ENCODE assay signal across 13 cellular contexts in the genomic region with DNA sequence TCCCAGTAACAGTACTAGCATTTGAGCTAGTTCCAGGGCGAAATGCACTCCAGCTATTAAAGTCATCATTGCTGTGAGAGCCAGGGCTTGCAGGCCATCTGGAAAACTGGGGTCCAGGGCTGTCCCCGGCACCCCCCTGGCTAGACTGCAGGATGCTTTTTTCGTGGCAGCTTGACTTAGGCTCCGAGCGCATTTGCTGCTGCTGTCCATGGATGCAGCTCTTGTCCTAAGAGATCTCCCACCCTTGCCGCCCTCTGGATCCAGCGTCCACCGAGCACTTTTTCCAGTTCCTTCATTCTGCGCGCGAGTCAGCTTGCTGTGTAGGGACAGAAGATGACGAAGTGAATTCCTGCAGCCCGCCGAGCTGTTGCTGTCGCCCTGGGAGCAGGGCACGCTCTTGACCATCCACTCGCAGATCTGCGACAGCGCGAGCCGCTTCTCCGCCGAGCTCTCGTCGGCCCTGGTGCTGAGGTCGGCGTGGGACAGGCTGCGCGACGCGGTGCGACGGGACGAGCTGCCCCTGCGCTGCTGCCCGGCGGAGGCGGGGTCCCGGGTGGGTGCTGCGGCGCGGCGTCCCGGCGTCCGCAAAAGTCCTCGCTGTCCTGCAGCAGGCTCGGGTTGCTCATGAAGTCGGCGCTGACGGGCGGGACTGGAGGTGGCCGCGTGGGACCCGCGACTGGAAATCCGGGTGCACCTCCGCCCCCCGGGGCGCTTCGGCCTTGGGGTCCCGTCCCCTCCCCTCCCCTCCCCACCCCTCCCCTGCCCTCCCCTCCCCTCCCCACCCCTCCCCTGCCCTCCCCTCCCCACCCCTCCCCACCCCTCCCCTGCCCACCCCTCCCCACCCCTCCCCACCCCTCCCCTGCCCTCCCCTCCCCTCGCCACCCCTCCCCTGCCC. TPM values are rescaled to one million over a fixed set of nuclear protein-coding genes. Genes with fewer than 3 reads are reported as not detected.
DNase-seq lines count a peak whose midpoint lies in the region; ATAC-seq and TF ChIP-seq lines count a peak whose summit lies in the region.
"Had no signal": no experiment of that assay in that cellular context is flagged by ENCODE, and none has a peak within 500 bp of the region (broad histone marks: within the 10 kb centered on the region; RNA-seq: fewer than 3 reads in every experiment).

No MANE protein-coding gene starts in this region.

- TF ChIP-seq POLR2A in heart left ventricle (IDR thresholded peaks at IDR 0.05) = no peak

- no peak for ATAC-seq in heart left ventricle
- no peak for ATAC-seq in upper lobe of right lung
- ATAC-seq in HG03354 (IDR thresholded peaks at IDR 0.05; ENCODE audit: poor library complexity, severe bottlenecking, unreplicated experiment) = no peak
- ATAC-seq: left ventricle myocardium superior had no signal

- no peaks in the 10 kb centered on the region for H3K36me3 Mint-ChIP-seq in activated naive CD8-positive, alpha-beta T cell treated with anti-CD3 and anti-CD28 coated beads for 36 hours

- WGBS in heart left ventricle, 4 donors = 0 to 9% (median 4%) methylated on average over 4 to 62 of the region's 63 CpGs

- DNase-seq in left ventricle myocardium inferior (no peak), heart left ventricle (no peak), kidney tubule cell (ENCODE audit: low spot score) (peak; percentile 63), upper lobe of right lung (peak; percentile 59), H4 (ENCODE audit: low spot score) (no peak), NCI-H187 treated with DMSO at 0.1 percent for 48 hours (lab: John Stamatoyannopoulos, UW) (no peak)
- no peak for DNase-seq in activated naive CD8-positive, alpha-beta T cell treated with anti-CD3 and anti-CD28 coated beads for 36 hours
- DNase-seq: DMS153, left ventricle myocardium superior, SIG-M5 had no signal

- peaks cover 41% of the 10 kb centered on the region for H3K27me3 ChIP-seq in left ventricle myocardium inferior (ENCODE audit: low read depth)
- H3K27me3 ChIP-seq in heart left ventricle = peaks cover 7 to 30% (median 26%) of the 10 kb centered on the region in 9 donors
- H3K27me3 ChIP-seq in upper lobe of right lung = peaks cover 18% of the 10 kb centered on the region

- H3K4me1 ChIP-seq in left ventricle myocardium inferior (peaks cover 9% of the 10 kb centered on the region), heart left ventricle (peaks cover 0 to 5% (median 0%) of the 10 kb centered on the region in 12 donors), upper lobe of right lung (no peaks in the 10 kb centered on the region)

- TF ChIP-seq CTCF in left ventricle myocardium inferior (IDR thresholded peaks at IDR 0.05; ENCODE audit: borderline replicate concordance) (no peak), heart left ventricle (IDR thresholded peaks at IDR 0.05) (no peak), upper lobe of right lung (IDR thresholded peaks at IDR 0.05) (no peak)

- intact Hi-C loops in left ventricle myocardium inferior (cut with micrococcal nuclease) (no loop called here), heart left ventricle (cut with DNase I) (no loop called here), upper lobe of right lung (cut with DNase I) (no loop called here)

- H3K4me3 Mint-ChIP-seq in activated naive CD8-positive, alpha-beta T cell treated with anti-CD3 and anti-CD28 coated beads for 36 hours = peak overlapping the region; percentile 32
- H3K4me3 Mint-ChIP-seq: dendritic cell treated with granulocyte-macrophage colony-stimulating factor and Interleukin-4, amounts not matched to agents 40 ng/mL and 50 ng/mL, for 4 days had no signal

- H3K27ac Mint-ChIP-seq in activated naive CD8-positive, alpha-beta T cell treated with anti-CD3 and anti-CD28 coated beads for 36 hours = no peak overlapping the region
- H3K27ac Mint-ChIP-seq: dendritic cell treated with granulocyte-macrophage colony-stimulating factor and Interleukin-4, amounts not matched to agents 40 ng/mL and 50 ng/mL, for 4 days had no signal

- H3K27me3 Mint-ChIP-seq in activated naive CD8-positive, alpha-beta T cell treated with anti-CD3 and anti-CD28 coated beads for 36 hours = peaks cover 43% of the 10 kb centered on the region

- H3K9me3 ChIP-seq in left ventricle myocardium inferior (replicated peaks) (no peaks in the 10 kb centered on the region), heart left ventricle (no peaks in the 10 kb centered on the region), upper lobe of right lung (no peaks in the 10 kb centered on the region)
- H3K9me3 ChIP-seq: suprapubic skin had no signal

- H3K27ac ChIP-seq in left ventricle myocardium inferior (replicated peaks) = no peak overlapping the region
- peak overlapping the region in 1 of 12 donors; percentile 40 for H3K27ac ChIP-seq in heart left ventricle
- no peak overlapping the region for H3K27ac ChIP-seq in upper lobe of right lung
- H3K27ac ChIP-seq: suprapubic skin had no signal

- peak overlapping the region; percentile 41 for H3K4me3 ChIP-seq in left ventricle myocardium inferior
- peak overlapping the region in 6 of 12 donors; percentile 7 to 32 (median 22) for H3K4me3 ChIP-seq in heart left ventricle
- no peak overlapping the region for H3K4me3 ChIP-seq in upper lobe of right lung
- H3K4me3 ChIP-seq: suprapubic skin had no signal

- H3K36me3 ChIP-seq in left ventricle myocardium inferior = no peaks in the 10 kb centered on the region
- no peaks in the 10 kb centered on the region for H3K36me3 ChIP-seq in heart left ventricle
- H3K36me3 ChIP-seq in upper lobe of right lung = no peaks in the 10 kb centered on the region
- H3K36me3 ChIP-seq: suprapubic skin had no signal

- H3K9me3 Mint-ChIP-seq in activated naive CD8-positive, alpha-beta T cell treated with anti-CD3 and anti-CD28 coated beads for 36 hours = no peaks in the 10 kb centered on the region
- H3K9me3 Mint-ChIP-seq: dendritic cell treated with granulocyte-macrophage colony-stimulating factor and Interleukin-4, amounts not matched to agents 40 ng/mL and 50 ng/mL, for 4 days had no signal

- H3K4me1 Mint-ChIP-seq in activated naive CD8-positive, alpha-beta T cell treated with anti-CD3 and anti-CD28 coated beads for 36 hours = peaks cover 17% of the 10 kb centered on the region

RNA-seq across cellular contexts. Expression of gene OR2V1, which starts 30.6 kb away (rescaled TPM):
- total RNA-seq in left ventricle myocardium inferior (not detected), heart left ventricle (not detected), upper lobe of right lung (not detected)
- polyA plus RNA-seq in heart left ventricle = not detected
- not detected for total RNA-seq in activated naive CD8-positive, alpha-beta T cell treated with anti-CD3 and anti-CD28 coated beads for 36 hours
- total RNA-seq in H4 (2014; rRNA removed; shearing (Covaris generic)) = not detected in 2 replicates
- total RNA-seq: left ventricle myocardium superior, suprapubic skin had no signal

RNA-seq across cellular contexts. Expression of gene OR2V2, which starts 47.0 kb away (rescaled TPM):
- total RNA-seq in left ventricle myocardium inferior (not detected), heart left ventricle (not detected), upper lobe of right lung (not detected)
- polyA plus RNA-seq in heart left ventricle = not detected
- total RNA-seq in activated naive CD8-positive, alpha-beta T cell treated with anti-CD3 and anti-CD28 coated beads for 36 hours = not detected
- not detected in 2 replicates for total RNA-seq in H4 (2014; rRNA removed; shearing (Covaris generic))
- total RNA-seq: left ventricle myocardium superior, suprapubic skin had no signal

Comparison
In these comparisons a context has a peak if more than half of its experiments do, and no peak if none do; other contexts are left out.
1. DNase-seq: peak in kidney tubule cell (single experiment) and upper lobe of right lung (single experiment); none in left ventricle myocardium inferior (single experiment), heart left ventricle (0 of 5), activated naive CD8-positive, alpha-beta T cell treated with anti-CD3 and anti-CD28 coated beads for 36 hours (single experiment), H4 (single experiment) and NCI-H187 treated with DMSO at 0.1 percent for 48 hours (single experiment).